In genomic region chr20:32560989-32561830, GRCh38 we compare ENCODE assay signal across 1 cellular context.
TF ChIP-seq lines count a peak whose summit lies in the region.

No MANE protein-coding gene starts in this region.

TF ChIP-seq in GM12878, 131 proteins besides CTCF, POLR2A, EP300 and RAD21 (continued from another document):
- TF ChIP-seq MLLT1 (IDR thresholded peaks at IDR 0.05) (no peak), E2F8 (IDR thresholded peaks at IDR 0.05; ENCODE audit: low read depth, partially characterized antibody) (no peak)
TF ChIP-seq in GM12878: peak in this region for 3.
